In the genomic region with DNA sequence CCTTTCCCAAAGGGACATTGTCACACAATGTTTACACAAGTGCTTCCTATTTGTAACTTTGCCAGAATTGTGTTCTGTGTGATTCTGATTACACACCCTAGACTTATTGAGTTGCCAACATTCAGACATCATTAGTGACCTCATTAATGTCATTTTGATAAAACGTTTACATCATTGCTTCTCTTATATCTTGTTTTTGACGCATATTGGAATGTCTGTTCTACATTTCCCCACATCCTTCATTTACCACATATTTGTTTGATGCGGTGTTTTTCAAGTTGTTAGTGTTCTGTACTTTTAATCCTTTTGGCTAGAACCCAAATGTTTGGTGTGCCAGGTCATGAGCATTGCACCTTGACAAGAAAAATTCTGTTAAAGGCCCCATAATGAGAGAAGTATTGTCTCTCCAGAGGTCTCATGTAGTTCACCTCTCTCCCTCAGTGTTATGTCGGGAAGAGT, we compare ENCODE assay signal across 12 cellular contexts.
DNase-seq lines count a peak whose midpoint lies in the region; ATAC-seq, FAIRE-seq and TF ChIP-seq lines count a peak whose summit lies in the region.
"Had no signal": no experiment of that assay in that cellular context is flagged by ENCODE, and none has a peak within 500 bp of the region (broad histone marks: within the 10 kb centered on the region; RNA-seq: fewer than 3 reads in every experiment).

No MANE protein-coding gene starts in this region.

- ATAC-seq in heart left ventricle: peak; percentile 78 to 92 (median 89)
- no peak for ATAC-seq in stimulated activated naive CD8-positive, alpha-beta T cell treated with anti-CD3 and anti-CD28 coated beads, Interleukin-15, amount 100 ng/mL, for 72 hours

- no peak for TF ChIP-seq POLR2A in heart left ventricle (IDR thresholded peaks at IDR 0.05)
- TF ChIP-seq POLR2A in spleen (IDR thresholded peaks at IDR 0.05): no peak

- H3K4me1 Mint-ChIP-seq in stimulated activated naive CD8-positive, alpha-beta T cell treated with anti-CD3 and anti-CD28 coated beads, Interleukin-15, amount 100 ng/mL, for 72 hours: peaks cover 4% of the 10 kb centered on the region

- H3K27me3 Mint-ChIP-seq in stimulated activated naive CD8-positive, alpha-beta T cell treated with anti-CD3 and anti-CD28 coated beads, Interleukin-15, amount 100 ng/mL, for 72 hours: no peaks in the 10 kb centered on the region

- no peak overlapping the region for H3K4me3 Mint-ChIP-seq in stimulated activated naive CD8-positive, alpha-beta T cell treated with anti-CD3 and anti-CD28 coated beads, Interleukin-15, amount 100 ng/mL, for 72 hours
- H3K4me3 Mint-ChIP-seq: activated T-helper 1 cell treated with anti-CD3 and anti-CD28 coated beads, Interleukin-12 subunit alpha, Interleukin-12 subunit beta, Interleukin-2, Interleukin-4 antibody, amounts not matched to agents 30 ng/mL and 10 ng/mL and 1 ng/mL, durations not matched to agents 14 hours and 24 hours and 36 hours had no signal

- TF ChIP-seq CTCF in heart left ventricle (IDR thresholded peaks at IDR 0.05) (no peak), spleen (IDR thresholded peaks at IDR 0.05 in 8 of 11, conservative IDR thresholded peaks at IDR 0.05 in 3 of 11) (no peak)

- 18 to 29% (median 22%) methylated on average over 4 of the region's 4 CpGs for WGBS in heart left ventricle, 4 donors
- WGBS in small intestine, 3 donors: 33 to 42% (median 36%) methylated on average over 4 of the region's 4 CpGs
- 59 to 77% (median 68%) methylated on average over 4 of the region's 4 CpGs for WGBS in spleen, 5 donors

- H3K27ac ChIP-seq in heart left ventricle (peak overlapping the region in 9 of 12 donors; percentile 28 to 75 (median 61)), small intestine (ENCODE audit: low read depth in 1 of 2, low read length in 1 of 2) (no peak overlapping the region), spleen (no peak overlapping the region)
- H3K27ac ChIP-seq: SJCRH30 had no signal

- peak; percentile 96 for TF ChIP-seq EP300 in Ishikawa (IDR thresholded peaks at IDR 0.05; ENCODE audit: borderline replicate concordance)

- H3K9me3 ChIP-seq in heart left ventricle (peaks cover 0 to 17% (median 6%) of the 10 kb centered on the region in 12 donors), small intestine (ENCODE audit: control insufficient read depth, low read depth) (no peaks in the 10 kb centered on the region), spleen (peaks cover 0 to 17% (median 4%) of the 10 kb centered on the region in 8 donors)
- H3K9me3 ChIP-seq: SJCRH30 had no signal

- H3K27me3 ChIP-seq in heart left ventricle (no peaks in the 10 kb centered on the region), small intestine (ENCODE audit: control insufficient read depth in 2 of 2, insufficient read depth in 2 of 2, low read length in 2 of 2) (no peaks in the 10 kb centered on the region), spleen (replicated peaks in 1 of 7) (no peaks in the 10 kb centered on the region)
- H3K27me3 ChIP-seq: SJCRH30 had no signal

- H3K4me1 ChIP-seq in heart left ventricle (peaks cover 4 to 27% (median 20%) of the 10 kb centered on the region in 12 donors), small intestine (ENCODE audit: control insufficient read depth in 2 of 2, insufficient read depth in 1 of 2, low read depth in 1 of 2, low read length in 1 of 2) (no peaks in the 10 kb centered on the region), spleen (no peaks in the 10 kb centered on the region)

- H3K36me3 ChIP-seq in heart left ventricle (no peaks in the 10 kb centered on the region), small intestine (ENCODE audit: control insufficient read depth in 2 of 2, insufficient read depth in 2 of 2, low read length in 2 of 2) (no peaks in the 10 kb centered on the region), spleen (no peaks in the 10 kb centered on the region)
- H3K36me3 ChIP-seq: SJCRH30 had no signal

- peaks cover 5 to 20% of the 10 kb centered on the region in 2 donors for H3K9me3 Mint-ChIP-seq in stimulated activated naive CD8-positive, alpha-beta T cell treated with anti-CD3 and anti-CD28 coated beads, Interleukin-15, amount 100 ng/mL, for 72 hours
- H3K9me3 Mint-ChIP-seq: activated T-helper 1 cell treated with anti-CD3 and anti-CD28 coated beads, Interleukin-12 subunit alpha, Interleukin-12 subunit beta, Interleukin-2, Interleukin-4 antibody, amounts not matched to agents 30 ng/mL and 10 ng/mL and 1 ng/mL, durations not matched to agents 14 hours and 24 hours and 36 hours had no signal

- no peak overlapping the region for H3K27ac Mint-ChIP-seq in stimulated activated naive CD8-positive, alpha-beta T cell treated with anti-CD3 and anti-CD28 coated beads, Interleukin-15, amount 100 ng/mL, for 72 hours
- H3K27ac Mint-ChIP-seq: activated T-helper 1 cell treated with anti-CD3 and anti-CD28 coated beads, Interleukin-12 subunit alpha, Interleukin-12 subunit beta, Interleukin-2, Interleukin-4 antibody, amounts not matched to agents 30 ng/mL and 10 ng/mL and 1 ng/mL, durations not matched to agents 14 hours and 24 hours and 36 hours had no signal

- no peak for TF ChIP-seq RAD21 in Ishikawa (IDR thresholded peaks at IDR 0.05; ENCODE audit: low read depth)

- no peak for FAIRE-seq in small intestine (lab: Jason Lieb, UNC)
- no peak for FAIRE-seq in GM19239 (lab: Jason Lieb, UNC)

- intact Hi-C loops in heart left ventricle (cut with DNase I) (loop anchor here in 5 of 10 donors (5.0 to 10.0 kb wide), 8 partner anchors 150 to 1050 kb away; a partner anchor contains a TSS), spleen (cut with DNase I; ENCODE audit: low total_unique reads) (no loop called here)

- no peak overlapping the region for H3K4me3 ChIP-seq in heart left ventricle
- H3K4me3 ChIP-seq in small intestine (ENCODE audit: low read depth in 1 of 2, low read length in 2 of 2): no peak overlapping the region
- no peak overlapping the region for H3K4me3 ChIP-seq in spleen
- H3K4me3 ChIP-seq: SJCRH30, skin epidermis had no signal

- DNase-seq in amniotic epithelial cell (ENCODE audit: low read depth) (peak; percentile 98), heart left ventricle (no peak), small intestine (peak; percentile 43), spleen (no peak), GM19239 (ENCODE audit: insufficient read length, low spot score) (no peak)
- no peak for DNase-seq in stimulated activated naive CD8-positive, alpha-beta T cell treated with anti-CD3 and anti-CD28 coated beads, Interleukin-15, amount 100 ng/mL, for 72 hours
- DNase-seq: cortex of kidney, hypothalamus had no signal

TF ChIP-seq in Ishikawa, 13 proteins besides CTCF, POLR2A, EP300 and RAD21:
- TF ChIP-seq TCF12 (IDR thresholded peaks at IDR 0.05; ENCODE audit: low read depth) (peak; percentile 92), CREB1 (IDR thresholded peaks at IDR 0.05; ENCODE audit: low read depth) (peak; percentile 91), EGR1 (IDR thresholded peaks at IDR 0.05) (no peak), CEBPB (IDR thresholded peaks at IDR 0.05) (peak; percentile 53; the same call in 1 of the 2 replicates), NFIC (IDR thresholded peaks at IDR 0.05) (peak; percentile 96), ZBTB7A (IDR thresholded peaks at IDR 0.05; ENCODE audit: low read depth) (no peak), YY1 (IDR thresholded peaks at IDR 0.05; ENCODE audit: low read depth) (no peak), TEAD4 (IDR thresholded peaks at IDR 0.05) (peak; percentile 91), FOXM1 (IDR thresholded peaks at IDR 0.05; ENCODE audit: borderline replicate concordance, low read depth) (peak; percentile 91), TAF1 (IDR thresholded peaks at IDR 0.05; ENCODE audit: low read depth) (no peak)
- TF ChIP-seq, protein P1, sequence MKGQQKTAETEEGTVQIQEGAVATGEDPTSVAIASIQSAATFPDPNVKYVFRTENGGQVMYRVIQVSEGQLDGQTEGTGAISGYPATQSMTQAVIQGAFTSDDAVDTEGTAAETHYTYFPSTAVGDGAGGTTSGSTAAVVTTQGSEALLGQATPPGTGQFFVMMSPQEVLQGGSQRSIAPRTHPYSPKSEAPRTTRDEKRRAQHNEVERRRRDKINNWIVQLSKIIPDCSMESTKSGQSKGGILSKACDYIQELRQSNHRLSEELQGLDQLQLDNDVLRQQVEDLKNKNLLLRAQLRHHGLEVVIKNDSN (IDR thresholded peaks at IDR 0.05): no peak
- TF ChIP-seq, protein P2, sequence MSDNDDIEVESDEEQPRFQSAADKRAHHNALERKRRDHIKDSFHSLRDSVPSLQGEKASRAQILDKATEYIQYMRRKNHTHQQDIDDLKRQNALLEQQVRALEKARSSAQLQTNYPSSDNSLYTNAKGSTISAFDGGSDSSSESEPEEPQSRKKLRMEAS (IDR thresholded peaks at IDR 0.05): 0 out of 2 replicates have a peak, but pooled peaks have one; percentile 16
- TF ChIP-seq, protein P3, sequence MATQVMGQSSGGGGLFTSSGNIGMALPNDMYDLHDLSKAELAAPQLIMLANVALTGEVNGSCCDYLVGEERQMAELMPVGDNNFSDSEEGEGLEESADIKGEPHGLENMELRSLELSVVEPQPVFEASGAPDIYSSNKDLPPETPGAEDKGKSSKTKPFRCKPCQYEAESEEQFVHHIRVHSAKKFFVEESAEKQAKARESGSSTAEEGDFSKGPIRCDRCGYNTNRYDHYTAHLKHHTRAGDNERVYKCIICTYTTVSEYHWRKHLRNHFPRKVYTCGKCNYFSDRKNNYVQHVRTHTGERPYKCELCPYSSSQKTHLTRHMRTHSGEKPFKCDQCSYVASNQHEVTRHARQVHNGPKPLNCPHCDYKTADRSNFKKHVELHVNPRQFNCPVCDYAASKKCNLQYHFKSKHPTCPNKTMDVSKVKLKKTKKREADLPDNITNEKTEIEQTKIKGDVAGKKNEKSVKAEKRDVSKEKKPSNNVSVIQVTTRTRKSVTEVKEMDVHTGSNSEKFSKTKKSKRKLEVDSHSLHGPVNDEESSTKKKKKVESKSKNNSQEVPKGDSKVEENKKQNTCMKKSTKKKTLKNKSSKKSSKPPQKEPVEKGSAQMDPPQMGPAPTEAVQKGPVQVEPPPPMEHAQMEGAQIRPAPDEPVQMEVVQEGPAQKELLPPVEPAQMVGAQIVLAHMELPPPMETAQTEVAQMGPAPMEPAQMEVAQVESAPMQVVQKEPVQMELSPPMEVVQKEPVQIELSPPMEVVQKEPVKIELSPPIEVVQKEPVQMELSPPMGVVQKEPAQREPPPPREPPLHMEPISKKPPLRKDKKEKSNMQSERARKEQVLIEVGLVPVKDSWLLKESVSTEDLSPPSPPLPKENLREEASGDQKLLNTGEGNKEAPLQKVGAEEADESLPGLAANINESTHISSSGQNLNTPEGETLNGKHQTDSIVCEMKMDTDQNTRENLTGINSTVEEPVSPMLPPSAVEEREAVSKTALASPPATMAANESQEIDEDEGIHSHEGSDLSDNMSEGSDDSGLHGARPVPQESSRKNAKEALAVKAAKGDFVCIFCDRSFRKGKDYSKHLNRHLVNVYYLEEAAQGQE (IDR thresholded peaks at IDR 0.05; ENCODE audit: low read depth): no peak

Comparison
In these comparisons a context has a peak if more than half of its experiments do, and no peak if none do; other contexts are left out.
1. DNase-seq: peak in amniotic epithelial cell (single experiment) and small intestine (single experiment); none in heart left ventricle (0 of 5), spleen (single experiment), GM19239 (single experiment) and stimulated activated naive CD8-positive, alpha-beta T cell treated with anti-CD3 and anti-CD28 coated beads, Interleukin-15, amount 100 ng/mL, for 72 hours (0 of 2).
2. H3K27ac ChIP-seq: peak in heart left ventricle (9 of 12); none in small intestine (0 of 2) and spleen (0 of 8).